In genomic region chr11:18754308-18754707, GRCh38 we compare ENCODE assay signal across 32 cellular contexts. TPM values are rescaled to one million over a fixed set of nuclear protein-coding genes. Genes with fewer than 3 reads are reported as not detected.
DNase-seq lines count a peak whose midpoint lies in the region; ATAC-seq, FAIRE-seq and TF ChIP-seq lines count a peak whose summit lies in the region.
"Had no signal": no experiment of that assay in that cellular context is flagged by ENCODE, and none has a peak within 500 bp of the region (broad histone marks: within the 10 kb centered on the region; RNA-seq: fewer than 3 reads in every experiment).

No MANE protein-coding gene starts in this region.

- H3K79me2 ChIP-seq in astrocyte (ENCODE audit: insufficient read depth, low read length), result no peaks in the 10 kb centered on the region

- H3K36me3 Mint-ChIP-seq in astrocyte (ENCODE audit: low read depth, unreplicated experiment) (no peaks in the 10 kb centered on the region), CD14-positive monocyte (no peaks in the 10 kb centered on the region)
- H3K36me3 Mint-ChIP-seq: activated naive CD8-positive, alpha-beta T cell; naive thymus-derived CD8-positive, alpha-beta T cell had no signal

- H3K9me3 Mint-ChIP-seq in astrocyte (ENCODE audit: unreplicated experiment) (no peaks in the 10 kb centered on the region), CD14-positive monocyte (peaks cover 0 to 3% (median 0%) of the 10 kb centered on the region in 7 donors)
- H3K9me3 Mint-ChIP-seq: activated CD4-positive, alpha-beta memory T cell treated with anti-CD3 and anti-CD28 coated beads, Interleukin-2, amount 10 ng/mL, durations not matched to agents 7 days and 5 days; naive thymus-derived CD8-positive, alpha-beta T cell had no signal

- H3K4me1 Mint-ChIP-seq in astrocyte (ENCODE audit: low read depth, unreplicated experiment), result peaks cover 9% of the 10 kb centered on the region
- peaks cover 4% of the 10 kb centered on the region for H3K4me1 Mint-ChIP-seq in CD14-positive monocyte
- H3K4me1 Mint-ChIP-seq: activated CD4-positive, alpha-beta memory T cell treated with anti-CD3 and anti-CD28 coated beads, Interleukin-2, amount 10 ng/mL, durations not matched to agents 7 days and 5 days had no signal

- TF ChIP-seq POLR2A in A549 (IDR thresholded peaks at IDR 0.05; ENCODE audit: low read length), result no peak

- WGBS in A549 (ENCODE audit: missing lambda C conversion rate), result 41% methylated on average over 5 of the region's 5 CpGs

- no peak overlapping the region for H3K4me3 Mint-ChIP-seq in astrocyte (ENCODE audit: unreplicated experiment)
- H3K4me3 Mint-ChIP-seq in CD14-positive monocyte, result no peak overlapping the region
- H3K4me3 Mint-ChIP-seq: activated CD4-positive, alpha-beta memory T cell treated with anti-CD3 and anti-CD28 coated beads, Interleukin-2, amount 10 ng/mL, durations not matched to agents 7 days and 5 days; activated naive CD8-positive, alpha-beta T cell; naive thymus-derived CD8-positive, alpha-beta T cell had no signal

- no peak for TF ChIP-seq CTCF in A549 (IDR thresholded peaks at IDR 0.05)
- TF ChIP-seq CTCF in astrocyte (IDR thresholded peaks at IDR 0.05; ENCODE audit: insufficient read depth, low read depth, low read length), result no peak
- TF ChIP-seq CTCF in upper lobe of right lung (IDR thresholded peaks at IDR 0.05), result no peak
- TF ChIP-seq CTCF in CD14-positive monocyte (IDR thresholded peaks at IDR 0.05), result no peak

- H3K27ac ChIP-seq in A549 (no peak overlapping the region), astrocyte (ENCODE audit: low read depth, low read length) (no peak overlapping the region), upper lobe of right lung (no peak overlapping the region)
- H3K27ac ChIP-seq: ascending aorta, BLaER1, Peyer's patch, prostate gland, SJSA1, tibial nerve had no signal

- no peak overlapping the region for H3K4me3 ChIP-seq in A549
- H3K4me3 ChIP-seq in astrocyte (ENCODE audit: insufficient read depth, low read depth, low read length), result no peak overlapping the region
- no peak overlapping the region for H3K4me3 ChIP-seq in upper lobe of right lung
- H3K4me3 ChIP-seq: ascending aorta, BLaER1, Peyer's patch, prostate gland, SJSA1, tibial nerve had no signal

- H3K4me2 ChIP-seq in A549, result no peak overlapping the region
- no peak overlapping the region for H3K4me2 ChIP-seq in astrocyte (ENCODE audit: low read length)

- TF ChIP-seq RAD21 in A549 (conservative IDR thresholded peaks at IDR 0.05 in 1 of 2, IDR thresholded peaks at IDR 0.05 in 1 of 2), result no peak

- H3K4me1 ChIP-seq in A549 (peaks cover 14% of the 10 kb centered on the region; the same call in 2 of the 3 replicates), astrocyte (ENCODE audit: insufficient read depth, low read length) (peaks cover 8% of the 10 kb centered on the region), upper lobe of right lung (no peaks in the 10 kb centered on the region)
- H3K4me1 ChIP-seq: ascending aorta, Peyer's patch, prostate gland had no signal

- H3K9ac ChIP-seq in astrocyte (ENCODE audit: low read length), result no peak overlapping the region
- H3K9ac ChIP-seq: BLaER1 had no signal

- no peak overlapping the region for H3K27ac Mint-ChIP-seq in astrocyte (ENCODE audit: unreplicated experiment)
- no peak overlapping the region for H3K27ac Mint-ChIP-seq in CD14-positive monocyte
- H3K27ac Mint-ChIP-seq: activated CD4-positive, alpha-beta memory T cell treated with anti-CD3 and anti-CD28 coated beads, Interleukin-2, amount 10 ng/mL, durations not matched to agents 7 days and 5 days; activated naive CD8-positive, alpha-beta T cell; naive thymus-derived CD8-positive, alpha-beta T cell had no signal

- H2AFZ ChIP-seq in astrocyte (ENCODE audit: low read depth, low read length), result no peak overlapping the region

- no peaks in the 10 kb centered on the region for H4K20me1 ChIP-seq in astrocyte (ENCODE audit: insufficient read depth, low read length)
- H4K20me1 ChIP-seq: BLaER1 had no signal

- POLR2A ChIA-PET in A549 (lab: Yijun Ruan, JAX), result no interaction called here

- TF ChIP-seq EP300 in A549 (IDR thresholded peaks at IDR 0.05), result no peak

- no peaks in the 10 kb centered on the region for H3K9me3 ChIP-seq in A549
- no peaks in the 10 kb centered on the region for H3K9me3 ChIP-seq in astrocyte (ENCODE audit: insufficient read depth, low read depth, low read length)
- no peaks in the 10 kb centered on the region for H3K9me3 ChIP-seq in upper lobe of right lung
- H3K9me3 ChIP-seq: ascending aorta, BLaER1, Peyer's patch, prostate gland, SJSA1, tibial nerve had no signal

- H3K27me3 ChIP-seq in astrocyte (ENCODE audit: insufficient read depth, low read length) (peaks cover 4% of the 10 kb centered on the region), upper lobe of right lung (no peaks in the 10 kb centered on the region)
- H3K27me3 ChIP-seq: ascending aorta, BLaER1, Peyer's patch, SJSA1, tibial nerve had no signal

- H3K27me3 Mint-ChIP-seq in astrocyte (ENCODE audit: low read depth, unreplicated experiment), result peaks cover 1% of the 10 kb centered on the region
- peaks cover 3 to 9% (median 6%) of the 10 kb centered on the region in 3 donors for H3K27me3 Mint-ChIP-seq in CD14-positive monocyte (ENCODE audit: low read depth in 3 of 3)

- CTCF ChIA-PET in A549 (lab: Yijun Ruan, JAX), result interaction anchor here (1.5 to 7.2 kb wide), 3 partner anchors 11 to 32 kb away, joined by 6 to 51 read pairs (median 9); no protein-coding TSS in a partner anchor

- intact Hi-C loops in upper lobe of right lung (cut with DNase I), result no loop called here
- intact Hi-C loops in CD14-positive monocyte (cut with micrococcal nuclease), result no loop called here

- H3K36me3 ChIP-seq in astrocyte (ENCODE audit: insufficient read depth, low read length), result no peaks in the 10 kb centered on the region
- no peaks in the 10 kb centered on the region for H3K36me3 ChIP-seq in upper lobe of right lung
- H3K36me3 ChIP-seq: ascending aorta, BLaER1, Peyer's patch, prostate gland, SJSA1, tibial nerve had no signal

- DNase-seq in A549 (ENCODE audit: low read depth in 1 of 2, low spot score in 1 of 2), result peak; percentile 23 to 29
- peak; percentile 76 for DNase-seq in HT1080 (ENCODE audit: low read depth)
- peak; percentile 43 for DNase-seq in astrocyte (ENCODE audit: low read depth)
- DNase-seq in kidney tubule cell (ENCODE audit: low spot score), result peak; percentile 76
- no peak for DNase-seq in RKO (ENCODE audit: low spot score)
- DNase-seq in GOT3 (lab: John Stamatoyannopoulos, UW), result no peak
- DNase-seq in upper lobe of right lung, result no peak
- no peak for DNase-seq in CD14-positive monocyte (ENCODE audit: low spot score)
- DNase-seq: activated CD4-positive, alpha-beta memory T cell treated with anti-CD3 and anti-CD28 coated beads, Interleukin-2, amount 10 ng/mL, durations not matched to agents 7 days and 5 days; activated CD4-positive, CD25-positive, alpha-beta regulatory T cell treated with anti-CD3 and anti-CD28 coated beads, Interleukin-2, amount 50 U/mL, for 72 hours; central memory CD4-positive, alpha-beta T cell; COR-L47; DMS79; midbrain; NCI-H1105 treated with DMSO at 0.1 percent for 48 hours; NCI-H2029 treated with DMSO at 0.1 percent for 48 hours; NCI-H526 treated with DMSO at 0.1 percent for 48 hours; nucleus accumbens; Peyer's patch; stimulated activated CD4-positive, alpha-beta T cell treated with anti-CD3 and anti-CD28 coated beads, Interleukin-15, amount 100 ng/mL, for 24 hours had no signal

- ATAC-seq in A549 (peak in 1 of 2 experiments; percentile 48; a peak in 3 of 6 replicates), upper lobe of right lung (no peak)
- ATAC-seq: naive thymus-derived CD8-positive, alpha-beta T cell had no signal

- FAIRE-seq in A549 (lab: Jason Lieb, UNC) (no peak), astrocyte (lab: Jason Lieb, UNC) (no peak)
- FAIRE-seq: islet of Langerhans had no signal

TF ChIP-seq in A549, 52 proteins besides CTCF, POLR2A, EP300 and RAD21:
- TF ChIP-seq ZFP36 (IDR thresholded peaks at IDR 0.05; ENCODE audit: borderline replicate concordance, partially characterized antibody), result no peak

RNA-seq across cellular contexts. Expression of gene IGSF22, which starts 28.3 kb away (rescaled TPM):
- polyA plus RNA-seq in A549 (2011; rRNA removed) (0.06 TPM in 1 of 2 replicates, not detected in the other), A549 (2017; fragmentation: RNase III; extraction: RNeasy Plus Mini Kit Qiagen cat#74134 plus additional on column Dnase treatment) (0.03 TPM in 2 of 3 replicates, not detected in the other), CD14-positive monocyte (not detected)
- not detected in 2 replicates for polyA plus RNA-seq in A549 (2012; cell fraction: cytosol; rRNA removed)
- polyA plus RNA-seq in A549 (2012; cell fraction: nucleus; rRNA removed), result 0.02 TPM in 1 of 2 replicates, not detected in the other
- polyA minus RNA-seq in A549 (2011; rRNA and poly(A)+ RNA removed), result not detected in 2 replicates
- not detected in 2 replicates for total RNA-seq in HT1080 (2014; rRNA removed; shearing (Covaris generic))
- not detected in 2 replicates for polyA plus RNA-seq in HT1080 (2015; cell fraction: cytosol; rRNA removed)
- polyA plus RNA-seq in HT1080 (2015; cell fraction: nucleus; rRNA removed), result not detected in 2 replicates
- total RNA-seq in astrocyte (0.05 TPM in 1 of 2 replicates, not detected in the other), upper lobe of right lung (1.2 TPM)
- total RNA-seq: ascending aorta, liver, Peyer's patch, SJSA1 had no signal
- polyA plus RNA-seq: fibroblast of lung had no signal

RNA-seq across cellular contexts. Expression of gene PTPN5, which starts 37.3 kb away (rescaled TPM):
- polyA plus RNA-seq in A549 (2011; rRNA removed) (0.04 TPM in 1 of 2 replicates, not detected in the other), A549 (2017; fragmentation: RNase III; extraction: RNeasy Plus Mini Kit Qiagen cat#74134 plus additional on column Dnase treatment) (0.04 TPM in 1 of 3 replicates, not detected in the others), CD14-positive monocyte (not detected)
- 0.01 and 0.03 TPM in 2 replicates for polyA plus RNA-seq in A549 (2012; cell fraction: cytosol; rRNA removed)
- 0.05 TPM in 1 of 2 replicates, not detected in the other for polyA plus RNA-seq in A549 (2012; cell fraction: nucleus; rRNA removed)
- not detected in 2 replicates for polyA minus RNA-seq in A549 (2011; rRNA and poly(A)+ RNA removed)
- not detected in 2 replicates for total RNA-seq in HT1080 (2014; rRNA removed; shearing (Covaris generic))
- not detected in 2 replicates for polyA plus RNA-seq in HT1080 (2015; cell fraction: cytosol; rRNA removed)
- 0.16 TPM in 1 of 2 replicates, not detected in the other for polyA plus RNA-seq in HT1080 (2015; cell fraction: nucleus; rRNA removed)
- total RNA-seq in astrocyte (0.07 TPM in 1 of 2 replicates, not detected in the other), upper lobe of right lung (0.81 TPM)
- total RNA-seq: activated CD4-positive, alpha-beta memory T cell treated with anti-CD3 and anti-CD28 coated beads, Interleukin-2, amount 10 ng/mL, durations not matched to agents 7 days and 5 days; dermis microvascular lymphatic vessel endothelial cell; fibroblast of lung; liver; naive thymus-derived CD8-positive, alpha-beta T cell; SJSA1; T-helper 1 cell treated with Interleukin-12 subunit alpha and Interleukin-12 subunit beta and Interleukin-4 antibody, amounts not matched to agents 30 ng/mL and 1 ng/mL, for 36 hours had no signal
- polyA plus RNA-seq: fibroblast of lung; liver; naive thymus-derived CD8-positive, alpha-beta T cell had no signal

RNA-seq across cellular contexts. Expression of gene TMEM86A, which starts 55.7 kb away (rescaled TPM):
- 0.10 and 0.16 TPM in 2 replicates for polyA plus RNA-seq in A549 (2011; rRNA removed)
- 0.11 and 0.12 TPM in 2 replicates for polyA plus RNA-seq in A549 (2012; cell fraction: cytosol; rRNA removed)
- polyA plus RNA-seq in A549 (2012; cell fraction: nucleus; rRNA removed), result 0.16 and 0.17 TPM in 2 replicates
- 0.21 to 0.41 TPM (median 0.25 TPM) in 3 replicates for polyA plus RNA-seq in A549 (2017; fragmentation: RNase III; extraction: RNeasy Plus Mini Kit Qiagen cat#74134 plus additional on column Dnase treatment)
- 0.41 and 0.54 TPM in 2 replicates for polyA minus RNA-seq in A549 (2011; rRNA and poly(A)+ RNA removed)
- 0.47 and 1.3 TPM in 2 replicates for total RNA-seq in HT1080 (2014; rRNA removed; shearing (Covaris generic))
- 0.86 and 0.99 TPM in 2 replicates for polyA plus RNA-seq in HT1080 (2015; cell fraction: cytosol; rRNA removed)
- polyA plus RNA-seq in HT1080 (2015; cell fraction: nucleus; rRNA removed), result 1.1 and 1.2 TPM in 2 replicates
- total RNA-seq in astrocyte, result 4.0 and 5.3 TPM in 2 replicates
- 6.3 TPM for total RNA-seq in upper lobe of right lung
- 1 to 10 TPM; 1.3 to 3.5 TPM for polyA plus RNA-seq in CD14-positive monocyte

Comparison
In these comparisons a context has a peak if more than half of its experiments do, and no peak if none do; other contexts are left out.
1. DNase-seq: peak in A549 (2 of 2), HT1080 (single experiment), astrocyte (single experiment) and kidney tubule cell (single experiment); none in RKO (single experiment), GOT3 (single experiment), upper lobe of right lung (single experiment) and CD14-positive monocyte (single experiment).